ENCODE assay signal across 8 cellular contexts in genomic region chr15:85404922-85405293, GRCh38. TPM values are rescaled to one million over a fixed set of nuclear protein-coding genes. Genes with fewer than 3 reads are reported as not detected.
DNase-seq lines count a peak whose midpoint lies in the region; FAIRE-seq and TF ChIP-seq lines count a peak whose summit lies in the region.
"Had no signal": no experiment of that assay in that cellular context is flagged by ENCODE, and none has a peak within 500 bp of the region (broad histone marks: within the 10 kb centered on the region; RNA-seq: fewer than 3 reads in every experiment).

No MANE protein-coding gene starts in this region.

- no peak overlapping the region for H2AFZ ChIP-seq in PC-9

- H3K4me1 ChIP-seq in PC-9 (replicated peaks; ENCODE audit: insufficient read depth) = peaks cover 60% of the 10 kb centered on the region
- H3K4me1 ChIP-seq in SJCRH30 = peaks cover 15% of the 10 kb centered on the region

- H4K20me1 ChIP-seq in PC-9 (ENCODE audit: insufficient read depth) = peaks cover 3% of the 10 kb centered on the region; the same call in 1 of the 2 replicates

- H3K27ac ChIP-seq in PC-9 (peak overlapping the region; percentile 66), epithelial cell of prostate (peak overlapping the region; percentile 51), SJCRH30 (no peak overlapping the region)

- H3K4me3 ChIP-seq in PC-9 (no peak overlapping the region), SJCRH30 (no peak overlapping the region)

- H3K4me2 ChIP-seq in PC-9 = peak overlapping the region; percentile 16

- peak; percentile 17 for FAIRE-seq in G401.6 (lab: Jason Lieb, UNC)

- H3K9me3 ChIP-seq in PC-9 (ENCODE audit: insufficient read depth, low read depth) = peaks cover 7% of the 10 kb centered on the region; the same call in 1 of the 2 replicates
- no peaks in the 10 kb centered on the region for H3K9me3 ChIP-seq in SJCRH30 (replicated peaks)

- intact Hi-C loops in PC-9 (cut with micrococcal nuclease; ENCODE audit: unreplicated experiment) = no loop called here

- H3K27me3 ChIP-seq in PC-9 (ENCODE audit: insufficient read depth, low read depth) (no peaks in the 10 kb centered on the region), SJCRH30 (no peaks in the 10 kb centered on the region)

- POLR2A ChIA-PET in PC-9 (lab: Charles Lee; ENCODE audit: unreplicated experiment) = interaction anchor here (0.5 to 1.1 kb wide), 4 partner anchors 16 to 381 kb away, joined by 3 to 7 read pairs (median 4); partner anchors contain the start of gene AKAP13

- BruUV-seq in PC-9 (replicated peaks; lab: Mats Ljungman, UMichigan) = no TSS peak

- peaks cover 98% of the 10 kb centered on the region for H3K79me2 ChIP-seq in PC-9 (ENCODE audit: low read depth)

- H3K9me2 ChIP-seq in PC-9 (ENCODE audit: insufficient read depth) = no peaks in the 10 kb centered on the region

- H3F3A ChIP-seq in PC-9 (ENCODE audit: insufficient read depth, low read depth) = peaks cover 42% of the 10 kb centered on the region

- peak in 1 of 2 experiments; percentile 59 for DNase-seq in PC-9
- DNase-seq in epithelial cell of prostate (ENCODE audit: low read depth, low spot score) = no peak
- DNase-seq in pulmonary artery endothelial cell (ENCODE audit: low read depth, low spot score) = peak; percentile 72
- DNase-seq in SJCRH30 = no peak
- no peak for DNase-seq in RKO (ENCODE audit: low spot score)
- DNase-seq in activated CD4-positive, CD25-positive, alpha-beta regulatory T cell treated with anti-CD3 and anti-CD28 coated beads, Interleukin-2, amount 50 U/mL, for 72 hours = no peak
- DNase-seq: NCI-H2227 treated with DMSO at 0.1 percent for 48 hours had no signal

- CTCF ChIA-PET in PC-9 (lab: Charles Lee) = interaction anchor here (1.0 to 1.2 kb wide), 2 partner anchors 8 to 59 kb away, joined by 4 read pairs; no protein-coding TSS in a partner anchor

- H3K36me3 ChIP-seq in PC-9 (ENCODE audit: low read depth) (0 out of 2 replicates have a peak, but pooled peaks cover 5% of the 10 kb centered on the region), SJCRH30 (no peaks in the 10 kb centered on the region)

- no peak for TF ChIP-seq CTCF in PC-9 (conservative IDR thresholded peaks at IDR 0.05)

RNA-seq across cellular contexts. Expression of gene AKAP13, which starts 24.5 kb away (rescaled TPM):
- total RNA-seq in PC-9 (2021) (78.3 and 82.5 TPM in 2 replicates), pulmonary artery endothelial cell (57.7 and 71.8 TPM in 2 replicates)
- 67.3 and 75.3 TPM in 2 replicates for total RNA-seq in SJCRH30 (2014; rRNA removed; shearing (Covaris generic))
